25 cellular contexts compared by ENCODE assay signal in genomic region chr7:46133741-46134140, GRCh38.
A peak's percentile ranks its signal among the peaks of the same experiment; 100 is the strongest.
DNase-seq lines count a peak whose midpoint lies in the region; ATAC-seq, FAIRE-seq and TF ChIP-seq lines count a peak whose summit lies in the region.
"Had no signal": no experiment of that assay in that cellular context is flagged by ENCODE, and none has a peak within 500 bp of the region (broad histone marks: within the 10 kb centered on the region; RNA-seq: fewer than 3 reads in every experiment).

No MANE protein-coding gene starts in this region.

- no peak for TF ChIP-seq EP300 in H1 (IDR thresholded peaks at IDR 0.05; ENCODE audit: borderline replicate concordance in 1 of 2, low read depth in 2 of 2, low read length in 2 of 2)

- H4K5ac ChIP-seq in H1 (ENCODE audit: insufficient read length, low read depth, low read length) = no peak overlapping the region

- H3K4me1 Mint-ChIP-seq in nephron = peaks cover 35% of the 10 kb centered on the region
- peaks cover 11% of the 10 kb centered on the region for H3K4me1 Mint-ChIP-seq in MCF 10A (ENCODE audit: insufficient read depth, unreplicated experiment)

- no peak overlapping the region for H2BK5ac ChIP-seq in H1 (ENCODE audit: low read depth, low read length)

- no peak overlapping the region for H3K4me3 ChIP-seq in H1 (ENCODE audit: extremely low read depth in 1 of 4, insufficient read depth in 2 of 4, low read depth in 3 of 4, low read length in 4 of 4)
- H3K4me3 ChIP-seq: K562, MG63, Peyer's patch had no signal

- intact Hi-C loops in MCF 10A (cut with micrococcal nuclease) = loop anchor here (5.0 kb wide), 1 partner anchor 211 kb away; the partner anchor contains the start of gene IGFBP3

- H4K8ac ChIP-seq in H1 (ENCODE audit: extremely low read depth, insufficient read depth, low read length) = peak overlapping the region; percentile 45; the same call in 1 of the 2 replicates

- H3K27me3 Mint-ChIP-seq in nephron (ENCODE audit: low read depth) (peaks cover 4% of the 10 kb centered on the region), MCF 10A (ENCODE audit: insufficient read depth, unreplicated experiment) (no peaks in the 10 kb centered on the region)

- no peak for ATAC-seq in HG02884 (IDR thresholded peaks at IDR 0.05; ENCODE audit: unreplicated experiment)
- ATAC-seq: HCT116, HepG2, K562 had no signal

- H3K4me3 Mint-ChIP-seq in nephron (no peak overlapping the region), MCF 10A (ENCODE audit: unreplicated experiment) (no peak overlapping the region)

- H2BK20ac ChIP-seq in H1 (ENCODE audit: low read length) = no peak overlapping the region

- no peak overlapping the region for H3K4me2 ChIP-seq in H1 (ENCODE audit: insufficient read depth in 1 of 2, low read depth in 2 of 2, low read length in 2 of 2)
- H3K4me2 ChIP-seq: SK-N-SH had no signal

- H3K23ac ChIP-seq in H1 (ENCODE audit: insufficient read length) = no peak overlapping the region

- POLR2A ChIA-PET in H1 (lab: Charles Lee; ENCODE audit: partially characterized antibody) (no interaction called here), MCF 10A (lab: Yijun Ruan, JAX) (no interaction called here)

- no peak overlapping the region for H4K91ac ChIP-seq in H1 (replicated peaks; ENCODE audit: insufficient read length, low read length)

- H3K4ac ChIP-seq in H1 (replicated peaks; ENCODE audit: insufficient read length, low read depth, low read length) = no peak overlapping the region

- 100% methylated on average over 3 of the region's 3 CpGs; no CpG with 5 or more reads in 1 of the 2 experiments for WGBS in H1 (ENCODE audit: extremely low coverage in 1 of 2, insufficient coverage in 1 of 2, insufficient read length in 1 of 2, insufficient replicate concordance in 2 of 2, low coverage in 1 of 2, low lambda C conversion rate in 2 of 2, missing lambda C conversion rate in 1 of 2), 2 experiments

- FAIRE-seq in H1 (lab: Jason Lieb, UNC) = no peak
- FAIRE-seq: D721Med, GM12891, HepG2, K562 had no signal

- no TSS peak for BruUV-seq in MCF 10A (replicated peaks; lab: Mats Ljungman, UMichigan)

- H3K56ac ChIP-seq in H1 (replicated peaks; ENCODE audit: insufficient read length, low read depth, low read length) = no peak overlapping the region

- H2BK15ac ChIP-seq in H1 (ENCODE audit: low read length) = no peak overlapping the region

- CTCF ChIA-PET in H1 (lab: Charles Lee; ENCODE audit: partially characterized antibody) (interaction anchor here (1.6 to 3.0 kb wide), 4 partner anchors 22 to 218 kb away, joined by 5 to 20 read pairs (median 7); partner anchors contain the start of gene IGFBP3), MCF 10A (lab: Yijun Ruan, JAX) (interaction anchor here (1.1 kb wide), 1 partner anchor 955 kb away, joined by 3 read pairs; no protein-coding TSS in a partner anchor)

- H2AFZ ChIP-seq in H1 (ENCODE audit: low read length) = no peak overlapping the region

- H2AK5ac ChIP-seq in H1 (ENCODE audit: low read depth, low read length) = no peak overlapping the region

- TF ChIP-seq CTCF in H1 (IDR thresholded peaks at IDR 0.05; ENCODE audit: control extremely low read depth in 1 of 3, insufficient read depth in 1 of 3, low read depth in 1 of 3, low read length in 3 of 3) (no peak), nephron (IDR thresholded peaks at IDR 0.05; ENCODE audit: unreplicated experiment in 3 of 3) (no peak), MCF 10A (IDR thresholded peaks at IDR 0.05; ENCODE audit: unreplicated experiment) (no peak)

- no peak overlapping the region for H3K18ac ChIP-seq in H1 (ENCODE audit: extremely low read depth, low read length)

- H3K9me3 Mint-ChIP-seq in nephron (no peaks in the 10 kb centered on the region), MCF 10A (ENCODE audit: unreplicated experiment) (no peaks in the 10 kb centered on the region)

- no peaks in the 10 kb centered on the region; the same call in 1 of the 2 replicates for H3K23me2 ChIP-seq in H1 (ENCODE audit: low read depth, low read length)

- H3K9me3 ChIP-seq in H1 (ENCODE audit: insufficient read depth in 2 of 2, low read depth in 1 of 2, low read length in 1 of 2) = no peaks in the 10 kb centered on the region
- H3K9me3 ChIP-seq: MG63, Peyer's patch had no signal

- no peaks in the 10 kb centered on the region for H3K79me2 ChIP-seq in H1 (ENCODE audit: control insufficient read depth in 1 of 2, insufficient read depth in 2 of 2, low read length in 2 of 2)

- H3K36me3 Mint-ChIP-seq in nephron (ENCODE audit: low read depth) (no peaks in the 10 kb centered on the region), MCF 10A (ENCODE audit: insufficient read depth, unreplicated experiment) (no peaks in the 10 kb centered on the region)

- no peaks in the 10 kb centered on the region for H4K20me1 ChIP-seq in H1 (replicated peaks in 1 of 2; ENCODE audit: control insufficient read depth in 1 of 2, insufficient read depth in 2 of 2, low read length in 2 of 2)

- H3K27ac ChIP-seq in H1 (ENCODE audit: low read depth, low read length) = no peak overlapping the region
- H3K27ac ChIP-seq: 22Rv1, Peyer's patch had no signal

- no peak overlapping the region for H3K9ac ChIP-seq in H1 (replicated peaks in 1 of 4; ENCODE audit: extremely low read depth in 1 of 4, low read depth in 3 of 4, low read length in 3 of 4)
- H3K9ac ChIP-seq: SK-N-SH had no signal

- no peak for TF ChIP-seq RAD21 in H1 (IDR thresholded peaks at IDR 0.05 in 1 of 2, conservative IDR thresholded peaks at IDR 0.05 in 1 of 2; ENCODE audit: low read depth in 2 of 2, low read length in 2 of 2)

- no peak for TF ChIP-seq POLR2A in H1 (IDR thresholded peaks at IDR 0.05; ENCODE audit: control extremely low read depth in 1 of 2, low read depth in 2 of 2, low read length in 2 of 2)

- no peaks in the 10 kb centered on the region for H3K36me3 ChIP-seq in H1 (ENCODE audit: control insufficient read depth in 2 of 4, insufficient read depth in 4 of 4, low read length in 3 of 4)
- H3K36me3 ChIP-seq: MG63, Peyer's patch had no signal

- H3K27ac Mint-ChIP-seq in nephron (peak overlapping the region in 2 of 3 experiments; percentile 14 to 50), MCF 10A (ENCODE audit: low read depth, unreplicated experiment) (no peak overlapping the region)

- H3K14ac ChIP-seq in H1 (ENCODE audit: insufficient read length) = no peak overlapping the region

- no peak overlapping the region for H2BK120ac ChIP-seq in H1 (replicated peaks; ENCODE audit: low read depth, low read length)

- peaks cover 0 to 2% (median 0%) of the 10 kb centered on the region in 4 experiments; a peak in 2 of 7 replicates for H3K4me1 ChIP-seq in H1 (replicated peaks in 1 of 4; ENCODE audit: control insufficient read depth in 3 of 4, insufficient read depth in 4 of 4, low read length in 3 of 4)
- H3K4me1 ChIP-seq: Peyer's patch had no signal

- H3K27me3 ChIP-seq in H1 (replicated peaks in 1 of 4; ENCODE audit: control insufficient read depth in 3 of 4, extremely low read depth in 1 of 4, insufficient read depth in 3 of 4, low read length in 3 of 4) = no peaks in the 10 kb centered on the region
- H3K27me3 ChIP-seq: MG63, Peyer's patch had no signal

- H2BK12ac ChIP-seq in H1 (ENCODE audit: low read depth, low read length) = no peak overlapping the region

- DNase-seq in DMS53 (lab: John Stamatoyannopoulos, UW) (peak; percentile 14), DMS53 treated with DMSO at 0.1 percent for 48 hours (lab: John Stamatoyannopoulos, UW; ENCODE audit: unreplicated experiment) (no peak), H1 (ENCODE audit: low read depth in 1 of 2, low spot score in 2 of 2) (no peak), NOMO-1 treated with DMSO at 0.1 percent for 48 hours (lab: John Stamatoyannopoulos, UW; ENCODE audit: unreplicated experiment) (no peak), MCF 10A (ENCODE audit: unreplicated experiment) (no peak)
- DNase-seq: GF-D8, Kasumi-1, MG63, NCI-H1105 treated with DMSO at 0.1 percent for 48 hours, NCI-H146, NCI-H1930, NCI-H446, NCI-H526 treated with DMSO at 0.1 percent for 48 hours, Peyer's patch, SHP77 treated with DMSO at 0.1 percent for 48 hours, SK-N-SH, SW 1271 had no signal

- no peaks in the 10 kb centered on the region for H3K79me1 ChIP-seq in H1 (ENCODE audit: low read depth, low read length)

TF ChIP-seq in H1, 55 proteins besides CTCF, POLR2A, EP300 and RAD21 (continues in another document):
- TF ChIP-seq NRF1 (IDR thresholded peaks at IDR 0.05; ENCODE audit: low read depth, low read length) = no peak
- no peak for TF ChIP-seq SP1 (IDR thresholded peaks at IDR 0.05; ENCODE audit: low read depth, low read length)
- TF ChIP-seq TEAD4 (IDR thresholded peaks at IDR 0.05; ENCODE audit: low read depth, low read length) = no peak
- TF ChIP-seq MAX (IDR thresholded peaks at IDR 0.05) = no peak
